Comparison of ENCODE assay signal across 2 cellular contexts in the genomic region with DNA sequence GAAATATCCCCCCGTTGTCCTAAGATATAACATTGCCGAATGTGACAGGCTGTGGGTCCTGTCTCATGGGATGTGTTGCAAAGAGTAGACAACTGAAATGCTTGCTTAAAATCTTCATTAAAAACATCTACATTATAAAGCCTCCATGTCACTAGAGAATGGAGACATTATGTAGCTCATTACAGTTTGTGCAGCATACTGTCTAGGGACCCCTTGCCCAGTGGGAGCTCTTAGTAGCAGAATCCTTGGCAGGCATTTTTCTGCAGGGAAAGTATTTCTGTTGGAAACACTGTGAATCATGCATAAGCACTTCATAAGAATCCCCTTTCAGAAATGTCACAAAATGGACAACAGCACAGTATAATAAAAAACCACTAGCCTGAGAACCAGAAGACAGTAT.
A peak's percentile ranks its signal among the peaks of the same experiment; 100 is the strongest.
TF ChIP-seq lines count a peak whose summit lies in the region.

No MANE protein-coding gene starts in this region.

TF ChIP-seq in neural cell, 6 proteins besides CTCF, POLR2A, EP300 and RAD21 (continued from another document):
- TF ChIP-seq, protein P1, sequence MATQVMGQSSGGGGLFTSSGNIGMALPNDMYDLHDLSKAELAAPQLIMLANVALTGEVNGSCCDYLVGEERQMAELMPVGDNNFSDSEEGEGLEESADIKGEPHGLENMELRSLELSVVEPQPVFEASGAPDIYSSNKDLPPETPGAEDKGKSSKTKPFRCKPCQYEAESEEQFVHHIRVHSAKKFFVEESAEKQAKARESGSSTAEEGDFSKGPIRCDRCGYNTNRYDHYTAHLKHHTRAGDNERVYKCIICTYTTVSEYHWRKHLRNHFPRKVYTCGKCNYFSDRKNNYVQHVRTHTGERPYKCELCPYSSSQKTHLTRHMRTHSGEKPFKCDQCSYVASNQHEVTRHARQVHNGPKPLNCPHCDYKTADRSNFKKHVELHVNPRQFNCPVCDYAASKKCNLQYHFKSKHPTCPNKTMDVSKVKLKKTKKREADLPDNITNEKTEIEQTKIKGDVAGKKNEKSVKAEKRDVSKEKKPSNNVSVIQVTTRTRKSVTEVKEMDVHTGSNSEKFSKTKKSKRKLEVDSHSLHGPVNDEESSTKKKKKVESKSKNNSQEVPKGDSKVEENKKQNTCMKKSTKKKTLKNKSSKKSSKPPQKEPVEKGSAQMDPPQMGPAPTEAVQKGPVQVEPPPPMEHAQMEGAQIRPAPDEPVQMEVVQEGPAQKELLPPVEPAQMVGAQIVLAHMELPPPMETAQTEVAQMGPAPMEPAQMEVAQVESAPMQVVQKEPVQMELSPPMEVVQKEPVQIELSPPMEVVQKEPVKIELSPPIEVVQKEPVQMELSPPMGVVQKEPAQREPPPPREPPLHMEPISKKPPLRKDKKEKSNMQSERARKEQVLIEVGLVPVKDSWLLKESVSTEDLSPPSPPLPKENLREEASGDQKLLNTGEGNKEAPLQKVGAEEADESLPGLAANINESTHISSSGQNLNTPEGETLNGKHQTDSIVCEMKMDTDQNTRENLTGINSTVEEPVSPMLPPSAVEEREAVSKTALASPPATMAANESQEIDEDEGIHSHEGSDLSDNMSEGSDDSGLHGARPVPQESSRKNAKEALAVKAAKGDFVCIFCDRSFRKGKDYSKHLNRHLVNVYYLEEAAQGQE (IDR thresholded peaks at IDR 0.05; ENCODE audit: borderline replicate concordance): no peak
- TF ChIP-seq POLR2AphosphoS5 (IDR thresholded peaks at IDR 0.05): peak; percentile 63
- TF ChIP-seq SMC3 (conservative IDR thresholded peaks at IDR 0.05; ENCODE audit: poor library complexity): no peak

TF ChIP-seq in SK-N-SH treated with all-trans-retinoic acid at 6 μM for 48 hours, 23 proteins besides CTCF, POLR2A, EP300 and RAD21 (continued from another document):
- TF ChIP-seq, protein P2, sequence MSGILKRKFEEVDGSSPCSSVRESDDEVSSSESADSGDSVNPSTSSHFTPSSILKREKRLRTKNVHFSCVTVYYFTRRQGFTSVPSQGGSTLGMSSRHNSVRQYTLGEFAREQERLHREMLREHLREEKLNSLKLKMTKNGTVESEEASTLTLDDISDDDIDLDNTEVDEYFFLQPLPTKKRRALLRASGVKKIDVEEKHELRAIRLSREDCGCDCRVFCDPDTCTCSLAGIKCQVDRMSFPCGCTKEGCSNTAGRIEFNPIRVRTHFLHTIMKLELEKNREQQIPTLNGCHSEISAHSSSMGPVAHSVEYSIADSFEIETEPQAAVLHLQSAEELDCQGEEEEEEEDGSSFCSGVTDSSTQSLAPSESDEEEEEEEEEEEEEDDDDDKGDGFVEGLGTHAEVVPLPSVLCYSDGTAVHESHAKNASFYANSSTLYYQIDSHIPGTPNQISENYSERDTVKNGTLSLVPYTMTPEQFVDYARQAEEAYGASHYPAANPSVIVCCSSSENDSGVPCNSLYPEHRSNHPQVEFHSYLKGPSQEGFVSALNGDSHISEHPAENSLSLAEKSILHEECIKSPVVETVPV (CRISPR knock-in tag; IDR thresholded peaks at IDR 0.05): no peak
- TF ChIP-seq, protein P3, sequence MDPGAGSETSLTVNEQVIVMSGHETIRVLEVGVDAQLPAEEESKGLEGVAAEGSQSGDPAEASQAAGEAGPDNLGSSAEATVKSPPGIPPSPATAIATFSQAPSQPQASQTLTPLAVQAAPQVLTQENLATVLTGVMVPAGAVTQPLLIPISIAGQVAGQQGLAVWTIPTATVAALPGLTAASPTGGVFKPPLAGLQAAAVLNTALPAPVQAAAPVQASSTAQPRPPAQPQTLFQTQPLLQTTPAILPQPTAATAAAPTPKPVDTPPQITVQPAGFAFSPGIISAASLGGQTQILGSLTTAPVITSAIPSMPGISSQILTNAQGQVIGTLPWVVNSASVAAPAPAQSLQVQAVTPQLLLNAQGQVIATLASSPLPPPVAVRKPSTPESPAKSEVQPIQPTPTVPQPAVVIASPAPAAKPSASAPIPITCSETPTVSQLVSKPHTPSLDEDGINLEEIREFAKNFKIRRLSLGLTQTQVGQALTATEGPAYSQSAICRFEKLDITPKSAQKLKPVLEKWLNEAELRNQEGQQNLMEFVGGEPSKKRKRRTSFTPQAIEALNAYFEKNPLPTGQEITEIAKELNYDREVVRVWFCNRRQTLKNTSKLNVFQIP (CRISPR knock-in tag; IDR thresholded peaks at IDR 0.05; ENCODE audit: borderline replicate concordance, low read depth): no peak
- TF ChIP-seq ESRRG (CRISPR knock-in tag; IDR thresholded peaks at IDR 0.05): no peak
- TF ChIP-seq TOX (CRISPR knock-in tag; IDR thresholded peaks at IDR 0.05; ENCODE audit: borderline replicate concordance): no peak
- TF ChIP-seq BACH2 (CRISPR knock-in tag; IDR thresholded peaks at IDR 0.05; ENCODE audit: borderline replicate concordance): no peak
- TF ChIP-seq, protein P4, sequence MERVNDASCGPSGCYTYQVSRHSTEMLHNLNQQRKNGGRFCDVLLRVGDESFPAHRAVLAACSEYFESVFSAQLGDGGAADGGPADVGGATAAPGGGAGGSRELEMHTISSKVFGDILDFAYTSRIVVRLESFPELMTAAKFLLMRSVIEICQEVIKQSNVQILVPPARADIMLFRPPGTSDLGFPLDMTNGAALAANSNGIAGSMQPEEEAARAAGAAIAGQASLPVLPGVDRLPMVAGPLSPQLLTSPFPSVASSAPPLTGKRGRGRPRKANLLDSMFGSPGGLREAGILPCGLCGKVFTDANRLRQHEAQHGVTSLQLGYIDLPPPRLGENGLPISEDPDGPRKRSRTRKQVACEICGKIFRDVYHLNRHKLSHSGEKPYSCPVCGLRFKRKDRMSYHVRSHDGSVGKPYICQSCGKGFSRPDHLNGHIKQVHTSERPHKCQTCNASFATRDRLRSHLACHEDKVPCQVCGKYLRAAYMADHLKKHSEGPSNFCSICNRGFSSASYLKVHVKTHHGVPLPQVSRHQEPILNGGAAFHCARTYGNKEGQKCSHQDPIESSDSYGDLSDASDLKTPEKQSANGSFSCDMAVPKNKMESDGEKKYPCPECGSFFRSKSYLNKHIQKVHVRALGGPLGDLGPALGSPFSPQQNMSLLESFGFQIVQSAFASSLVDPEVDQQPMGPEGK (CRISPR knock-in tag; IDR thresholded peaks at IDR 0.05; ENCODE audit: borderline replicate concordance): no peak
- TF ChIP-seq OSR1 (CRISPR knock-in tag; IDR thresholded peaks at IDR 0.05): no peak
- TF ChIP-seq TCF4 (CRISPR knock-in tag; IDR thresholded peaks at IDR 0.05; ENCODE audit: borderline replicate concordance): no peak
- TF ChIP-seq SNAI2 (CRISPR knock-in tag; IDR thresholded peaks at IDR 0.05): no peak
